Comparison of ENCODE assay signal across 8 cellular contexts in genomic region chr17:42577532-42578281, GRCh38. TPM values are rescaled to one million over a fixed set of nuclear protein-coding genes. Genes with fewer than 3 reads are reported as not detected.
DNase-seq lines count a peak whose midpoint lies in the region; ATAC-seq and TF ChIP-seq lines count a peak whose summit lies in the region.

TSS of gene PSMC3IP (minus strand) at chr17:42577729. CDS start at chr17:42577686, 43 bp downstream.

- no peaks in the 10 kb centered on the region for H4K20me1 ChIP-seq in GM23248 (ENCODE audit: insufficient read depth)

- H3K9ac ChIP-seq in GM23248, result peak within 1 kb of the TSS; percentile 93

- H3K79me2 ChIP-seq in GM23248 (ENCODE audit: insufficient read depth), result peaks cover 57% of the 10 kb centered on the region

- peak within 1 kb of the TSS; percentile 97 for H3K4me2 ChIP-seq in GM23248 (ENCODE audit: unreplicated experiment)

- peak; percentile 88 to 90 for ATAC-seq in naive B cell (ENCODE audit: low read depth in 2 of 2)
- peak; percentile 97 for ATAC-seq in stimulated activated effector memory CD8-positive, alpha-beta T cell treated with anti-CD3 and anti-CD28 coated beads, Interleukin-12 subunit alpha, Interleukin-12 subunit beta, amount 100 ng/mL, for 72 hours

- H2AFZ ChIP-seq in GM23248, result peak within 1 kb of the TSS; percentile 90

- DNase-seq in EL, result peak; percentile 96
- DNase-seq in GM23248, result peak; percentile 99
- peak; percentile 81 for DNase-seq in LNCaP clone FGC (ENCODE audit: low read depth)
- DNase-seq in RPMI8226, result peak; percentile 96
- DNase-seq in activated T-helper 1 cell treated with anti-CD3 and anti-CD28 coated beads, Interleukin-12 subunit alpha, Interleukin-12 subunit beta, Interleukin-2, Interleukin-4 antibody, amounts not matched to agents 30 ng/mL and 10 ng/mL and 1 ng/mL, durations not matched to agents 14 hours and 24 hours and 36 hours (ENCODE audit: low spot score), result peak; percentile 92
- peak; percentile 91 for DNase-seq in fibroblast of gingiva (ENCODE audit: low read depth)
- peak; percentile 91 for DNase-seq in naive B cell
- DNase-seq in stimulated activated effector memory CD8-positive, alpha-beta T cell treated with anti-CD3 and anti-CD28 coated beads, Interleukin-12 subunit alpha, Interleukin-12 subunit beta, amount 100 ng/mL, for 72 hours (ENCODE audit: low spot score in 2 of 2), result peak; percentile 84 to 96

- WGBS in GM23248 (ENCODE audit: low coverage in 1 of 2, low lambda C conversion rate in 2 of 2, missing lambda C conversion rate in 2 of 2), 2 experiments, result 1 to 3% methylated on average over 50 to 52 of the region's 52 CpGs

- in situ Hi-C loops in GM23248 (cut with MboI), result no loop called here

- TF ChIP-seq CTCF in LNCaP clone FGC (IDR thresholded peaks at IDR 0.05; ENCODE audit: control insufficient read depth, extremely low read depth, insufficient read depth), result peak; percentile 41

- peak within 1 kb of the TSS; percentile 95 for H3K4me3 ChIP-seq in GM23248
- peak within 1 kb of the TSS; percentile 75 for H3K4me3 ChIP-seq in LNCaP clone FGC (ENCODE audit: low read depth, low read length)

- peaks cover 50% of the 10 kb centered on the region for H3F3A ChIP-seq in GM23248 (ENCODE audit: insufficient read depth)

- H3K4me1 Mint-ChIP-seq in activated T-helper 1 cell treated with anti-CD3 and anti-CD28 coated beads, Interleukin-12 subunit alpha, Interleukin-12 subunit beta, Interleukin-2, Interleukin-4 antibody, amounts not matched to agents 30 ng/mL and 10 ng/mL and 1 ng/mL, durations not matched to agents 14 hours and 24 hours and 36 hours (ENCODE audit: low read depth), result peaks cover 47% of the 10 kb centered on the region
- H3K4me1 Mint-ChIP-seq in naive B cell, result peaks cover 34 to 46% (median 39%) of the 10 kb centered on the region in 3 donors
- H3K4me1 Mint-ChIP-seq in stimulated activated effector memory CD8-positive, alpha-beta T cell treated with anti-CD3 and anti-CD28 coated beads, Interleukin-12 subunit alpha, Interleukin-12 subunit beta, amount 100 ng/mL, for 72 hours, result peaks cover 50% of the 10 kb centered on the region

- peak within 1 kb of the TSS; percentile 96 for H3K27ac Mint-ChIP-seq in activated T-helper 1 cell treated with anti-CD3 and anti-CD28 coated beads, Interleukin-12 subunit alpha, Interleukin-12 subunit beta, Interleukin-2, Interleukin-4 antibody, amounts not matched to agents 30 ng/mL and 10 ng/mL and 1 ng/mL, durations not matched to agents 14 hours and 24 hours and 36 hours
- peak within 1 kb of the TSS; percentile 92 to 99 (median 96) for H3K27ac Mint-ChIP-seq in naive B cell
- peak within 1 kb of the TSS; percentile 92 for H3K27ac Mint-ChIP-seq in stimulated activated effector memory CD8-positive, alpha-beta T cell treated with anti-CD3 and anti-CD28 coated beads, Interleukin-12 subunit alpha, Interleukin-12 subunit beta, amount 100 ng/mL, for 72 hours

- H3K36me3 Mint-ChIP-seq in activated T-helper 1 cell treated with anti-CD3 and anti-CD28 coated beads, Interleukin-12 subunit alpha, Interleukin-12 subunit beta, Interleukin-2, Interleukin-4 antibody, amounts not matched to agents 30 ng/mL and 10 ng/mL and 1 ng/mL, durations not matched to agents 14 hours and 24 hours and 36 hours (ENCODE audit: low read depth), result peaks cover 33% of the 10 kb centered on the region
- peaks cover 7 to 11% of the 10 kb centered on the region in 2 donors for H3K36me3 Mint-ChIP-seq in naive B cell
- H3K36me3 Mint-ChIP-seq in stimulated activated effector memory CD8-positive, alpha-beta T cell treated with anti-CD3 and anti-CD28 coated beads, Interleukin-12 subunit alpha, Interleukin-12 subunit beta, amount 100 ng/mL, for 72 hours, result peaks cover 98% of the 10 kb centered on the region

- no peaks in the 10 kb centered on the region for H3K27me3 ChIP-seq in GM23248 (replicated peaks; ENCODE audit: insufficient read depth)

- intact Hi-C loops in activated T-helper 1 cell treated with anti-CD3 and anti-CD28 coated beads, Interleukin-12 subunit alpha, Interleukin-12 subunit beta, Interleukin-2, Interleukin-4 antibody, amounts not matched to agents 30 ng/mL and 10 ng/mL and 1 ng/mL, durations not matched to agents 14 hours and 24 hours and 36 hours (cut with micrococcal nuclease), result loop anchor here (1.0 to 10.0 kb wide), 10 partner anchors 10 to 547 kb away; partner anchors contain the start of genes BRCA1, COASY, MLX and NAGLU

- no peaks in the 10 kb centered on the region for H3K9me2 ChIP-seq in GM23248 (ENCODE audit: insufficient read depth)

- H3K9me3 ChIP-seq in GM23248 (ENCODE audit: low read depth), result no peaks in the 10 kb centered on the region

- peak within 1 kb of the TSS; percentile 98 for H3K4me3 Mint-ChIP-seq in activated T-helper 1 cell treated with anti-CD3 and anti-CD28 coated beads, Interleukin-12 subunit alpha, Interleukin-12 subunit beta, Interleukin-2, Interleukin-4 antibody, amounts not matched to agents 30 ng/mL and 10 ng/mL and 1 ng/mL, durations not matched to agents 14 hours and 24 hours and 36 hours
- peak within 1 kb of the TSS; percentile 84 to 99 (median 97) for H3K4me3 Mint-ChIP-seq in naive B cell
- H3K4me3 Mint-ChIP-seq in stimulated activated effector memory CD8-positive, alpha-beta T cell treated with anti-CD3 and anti-CD28 coated beads, Interleukin-12 subunit alpha, Interleukin-12 subunit beta, amount 100 ng/mL, for 72 hours, result peak within 1 kb of the TSS; percentile 91

- peaks cover 14% of the 10 kb centered on the region; the same call in 1 of the 2 replicates for H3K4me1 ChIP-seq in GM23248 (ENCODE audit: insufficient read depth)

- H3K27ac ChIP-seq in GM23248, result peak within 1 kb of the TSS; percentile 86

- peaks cover 17% of the 10 kb centered on the region for H3K36me3 ChIP-seq in GM23248 (ENCODE audit: low read depth)

- H3K27me3 Mint-ChIP-seq in activated T-helper 1 cell treated with anti-CD3 and anti-CD28 coated beads, Interleukin-12 subunit alpha, Interleukin-12 subunit beta, Interleukin-2, Interleukin-4 antibody, amounts not matched to agents 30 ng/mL and 10 ng/mL and 1 ng/mL, durations not matched to agents 14 hours and 24 hours and 36 hours (ENCODE audit: insufficient read depth), result no peaks in the 10 kb centered on the region
- no peaks in the 10 kb centered on the region for H3K27me3 Mint-ChIP-seq in naive B cell

- no peaks in the 10 kb centered on the region for H3K9me3 Mint-ChIP-seq in activated T-helper 1 cell treated with anti-CD3 and anti-CD28 coated beads, Interleukin-12 subunit alpha, Interleukin-12 subunit beta, Interleukin-2, Interleukin-4 antibody, amounts not matched to agents 30 ng/mL and 10 ng/mL and 1 ng/mL, durations not matched to agents 14 hours and 24 hours and 36 hours
- no peaks in the 10 kb centered on the region for H3K9me3 Mint-ChIP-seq in naive B cell
- no peaks in the 10 kb centered on the region for H3K9me3 Mint-ChIP-seq in stimulated activated effector memory CD8-positive, alpha-beta T cell treated with anti-CD3 and anti-CD28 coated beads, Interleukin-12 subunit alpha, Interleukin-12 subunit beta, amount 100 ng/mL, for 72 hours

RNA-seq across cellular contexts. Expression of gene PSMC3IP, which starts in this region (rescaled TPM):
- 8.2 and 8.9 TPM in 2 replicates for total RNA-seq in GM23248 (2014; rRNA removed; shearing (Covaris generic))
- polyA plus RNA-seq in GM23248 (2016; fragmentation: Nextera tagmentation; extraction: Ambion mirVana) (11.1 and 12.0 TPM in 2 replicates), naive B cell (ENCODE audit: low read depth in 6 of 6) (1 to 10 TPM in 5 of 6 donors, not detected in 1; 1.5 to 2.9 (median 2.4) TPM)
- total RNA-seq in activated T-helper 1 cell treated with anti-CD3 and anti-CD28 coated beads, Interleukin-12 subunit alpha, Interleukin-12 subunit beta, Interleukin-2, Interleukin-4 antibody, amounts not matched to agents 30 ng/mL and 10 ng/mL and 1 ng/mL, durations not matched to agents 14 hours and 24 hours and 36 hours, result 27.6 and 31.5 TPM in 2 replicates

Comparison
In these comparisons a context has a peak if more than half of its experiments do, and no peak if none do; other contexts are left out.
1. Peak in every context shown above with its lines: DNase-seq, ATAC-seq, H3K4me3 ChIP-seq and H3K27ac ChIP-seq.